In genomic region chr16:89657442-89658220, GRCh38 we compare ENCODE assay signal across 8 cellular contexts. TPM values are rescaled to one million over a fixed set of nuclear protein-coding genes. Genes with fewer than 3 reads are reported as not detected.
DNase-seq lines count a peak whose midpoint lies in the region; ATAC-seq and TF ChIP-seq lines count a peak whose summit lies in the region.

Gene CHMP1A, minus strand, starts transcription at chr16:89657708. Its CDS starts 120 bp downstream, at chr16:89657588.
Gene SPATA33, plus strand, starts transcription at chr16:89657836. Its CDS starts 76 bp downstream, at chr16:89657912.

- H3K4me1 Mint-ChIP-seq in activated B cell treated with CpG ODN at 0.5 μM for 24 hours = peaks cover 33% of the 10 kb centered on the region

- H3K36me3 Mint-ChIP-seq in activated B cell treated with CpG ODN at 0.5 μM for 24 hours (ENCODE audit: low read depth) = peaks cover 16% of the 10 kb centered on the region

- H3K4me3 ChIP-seq in AG04450 (ENCODE audit: low read depth, low read length) (peak within 1 kb of the TSS; percentile 93), cardiac fibroblast (replicated peaks in 1 of 2; ENCODE audit: low read depth in 2 of 2, low read length in 2 of 2) (peak within 1 kb of the TSS; percentile 97 to 99)

- H3K27me3 ChIP-seq in AG04450 (ENCODE audit: control insufficient read depth, insufficient read depth, low read length) = no peaks in the 10 kb centered on the region

- H3K4me3 Mint-ChIP-seq in activated B cell treated with CpG ODN at 0.5 μM for 24 hours = peak within 1 kb of the TSS; percentile 85

- POLR2A ChIA-PET in AG04450 (lab: Yijun Ruan, JAX) (interaction anchor here (1.0 to 1.7 kb wide), 3 partner anchors 29 to 92 kb away, joined by 3 to 8 read pairs (median 4); partner anchors contain the start of gene CDK10), activated B cell treated with CpG ODN at 0.5 μM for 24 hours (lab: Charles Lee) (interaction anchor here (0.5 to 1.5 kb wide), 11 partner anchors 20 to 410 kb away, joined by 3 to 14 read pairs (median 3); partner anchors contain the start of genes CDK10 and TCF25)

- TF ChIP-seq CTCF in AG04450 (IDR thresholded peaks at IDR 0.05; ENCODE audit: low read depth, low read length) (no peak), activated B cell treated with CpG ODN at 0.5 μM for 24 hours (IDR thresholded peaks at IDR 0.05) (no peak), cardiac fibroblast (IDR thresholded peaks at IDR 0.05; ENCODE audit: low read depth, low read length) (no peak)

- H3K9me3 Mint-ChIP-seq in activated B cell treated with CpG ODN at 0.5 μM for 24 hours = no peaks in the 10 kb centered on the region

- H3K27ac ChIP-seq in AG04450 (ENCODE audit: low read depth, low read length) = peak within 1 kb of the TSS; percentile 47

- CTCF ChIA-PET in AG04450 (lab: Charles Lee) = interaction anchor here (0.6 kb wide), 1 partner anchor 16 kb away, joined by 3 read pairs; no protein-coding TSS in a partner anchor
- CTCF ChIA-PET in activated B cell treated with CpG ODN at 0.5 μM for 24 hours (lab: Charles Lee) = interaction anchor here (0.9 to 1.3 kb wide), 2 partner anchors 29 to 42 kb away, joined by 3 read pairs; partner anchors contain the start of gene CDK10

- H3K9me3 ChIP-seq in AG04450 (ENCODE audit: control insufficient read depth, insufficient read depth, low read length) = peaks cover 3% of the 10 kb centered on the region; the same call in 1 of the 2 replicates

- DNase-seq in AG04450 (ENCODE audit: low read depth, low spot score) (peak; percentile 50), NCI-H2227 treated with DMSO at 0.1 percent for 48 hours (lab: John Stamatoyannopoulos, UW) (peak; percentile 61), activated B cell treated with CpG ODN at 0.5 μM for 24 hours (peak; percentile 96), cardiac fibroblast (ENCODE audit: low read depth in 2 of 2) (peak; percentile 86 to 89), islet precursor cell (peak; percentile 92)
- peak; percentile 90 for DNase-seq in stimulated activated CD4-positive, alpha-beta T cell treated with anti-CD3 and anti-CD28 coated beads, Interleukin-12 subunit alpha, Interleukin-12 subunit beta, amount 100 ng/mL, for 4 hours

- intact Hi-C loops in activated B cell treated with CpG ODN at 0.5 μM for 24 hours (cut with micrococcal nuclease) = loop anchor here (1.0 to 5.0 kb wide), 5 partner anchors 29 to 217 kb away; partner anchors contain the start of genes CDK10, FANCA, SPATA2L and SPIRE2

- H3K27me3 Mint-ChIP-seq in activated B cell treated with CpG ODN at 0.5 μM for 24 hours = no peaks in the 10 kb centered on the region

- peak within 1 kb of the TSS; percentile 75 for H3K27ac Mint-ChIP-seq in activated B cell treated with CpG ODN at 0.5 μM for 24 hours

- ATAC-seq in GM18868 (IDR thresholded peaks at IDR 0.05; ENCODE audit: unreplicated experiment) (peak; percentile 87), HG03097 (IDR thresholded peaks at IDR 0.05; ENCODE audit: low FRiP score, unreplicated experiment) (peak; percentile 83), activated B cell treated with CpG ODN at 0.5 μM for 24 hours (ENCODE audit: low read depth) (peak; percentile 91)

RNA-seq across cellular contexts. Expression of gene CHMP1A, which starts in this region (rescaled TPM):
- polyA plus RNA-seq in AG04450 (2011; rRNA removed) = 53.5 and 66.8 TPM in 2 replicates
- 54.6 and 79.3 TPM in 2 replicates for polyA minus RNA-seq in AG04450 (2011; rRNA and poly(A)+ RNA removed)
- 89.8 and 98.7 TPM in 2 replicates for total RNA-seq in activated B cell treated with CpG ODN at 0.5 μM for 24 hours

RNA-seq across cellular contexts. Expression of gene SPATA33, which starts in this region (rescaled TPM):
- polyA plus RNA-seq in AG04450 (2011; rRNA removed) = 2.3 and 2.4 TPM in 2 replicates
- polyA minus RNA-seq in AG04450 (2011; rRNA and poly(A)+ RNA removed) = 1.9 and 3.2 TPM in 2 replicates
- 8.5 TPM in 2 replicates for total RNA-seq in activated B cell treated with CpG ODN at 0.5 μM for 24 hours

Comparison
In these comparisons a context has a peak if more than half of its experiments do, and no peak if none do; other contexts are left out.
1. Peak in every context shown above with its lines: DNase-seq, ATAC-seq, H3K4me3 ChIP-seq and H3K27ac ChIP-seq.